Comparison of ENCODE assay signal across 16 cellular contexts in the genomic region with DNA sequence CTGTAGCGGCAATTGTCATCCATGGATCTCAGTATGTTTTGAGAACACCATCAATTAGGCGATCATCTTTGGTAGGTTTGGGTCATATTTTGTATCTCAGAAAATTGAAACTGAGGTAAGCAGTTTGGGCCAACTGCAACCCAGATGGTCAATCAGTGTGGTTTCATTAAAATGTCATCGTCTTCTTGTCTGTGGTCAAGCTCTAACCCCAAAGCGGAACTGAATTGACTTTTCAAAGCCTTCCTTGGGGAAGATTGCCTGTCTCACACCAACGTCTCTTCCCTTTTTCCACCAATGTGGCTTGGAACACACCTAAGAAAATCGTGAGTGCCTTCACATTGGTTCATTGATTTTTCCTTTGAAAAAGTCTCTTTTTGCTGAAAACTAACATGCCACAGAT. TPM values are rescaled to one million over a fixed set of nuclear protein-coding genes. Genes with fewer than 3 reads are reported as not detected.
DNase-seq lines count a peak whose midpoint lies in the region; ATAC-seq, FAIRE-seq and TF ChIP-seq lines count a peak whose summit lies in the region.
"Had no signal": no experiment of that assay in that cellular context is flagged by ENCODE, and none has a peak within 500 bp of the region (broad histone marks: within the 10 kb centered on the region; RNA-seq: fewer than 3 reads in every experiment).

No MANE protein-coding gene starts in this region.

- peaks cover 0 to 8% of the 10 kb centered on the region in 2 experiments; a peak in 1 of 4 replicates for H3K9me3 ChIP-seq in H1 (ENCODE audit: insufficient read depth in 2 of 2, low read depth in 1 of 2, low read length in 1 of 2)
- H3K9me3 ChIP-seq in WERI-Rb-1 (ENCODE audit: severe bottlenecking) = peaks cover 14% of the 10 kb centered on the region

- no peak overlapping the region for H3K18ac ChIP-seq in H1 (ENCODE audit: extremely low read depth, low read length)

- DNase-seq in GM18507 (ENCODE audit: extremely low spot score, insufficient read length, low read depth) (peak; percentile 23), H54 (ENCODE audit: insufficient read length, low spot score) (no peak), KBM-7 (peak; percentile 87), H1 (ENCODE audit: low read depth in 1 of 2, low spot score in 2 of 2) (no peak), sciatic nerve (ENCODE audit: low spot score) (no peak), WERI-Rb-1 (no peak)
- no peak for DNase-seq in stimulated activated CD8-positive, alpha-beta memory T cell treated with anti-CD3 and anti-CD28 coated beads, Interleukin-4, amount 100 ng/mL, for 48 hours
- no peak for DNase-seq in activated naive CD4-positive, alpha-beta T cell treated with anti-CD3 and anti-CD28 coated beads, Interleukin-2, amount 50 U/mL, for 72 hours (ENCODE audit: low spot score in 2 of 2)
- DNase-seq: activated naive CD4-positive, alpha-beta T cell treated with anti-CD3 and anti-CD28 coated beads, Interleukin-2, amount 10 ng/mL, durations not matched to agents 7 days and 5 days; IMR-90; NCI-H2081; PC-9; stimulated activated CD4-positive, alpha-beta T cell treated with anti-CD3 and anti-CD28 coated beads, Interleukin-4, amount 100 ng/mL, for 1 hour; stomach had no signal

- no peak for TF ChIP-seq EP300 in H1 (IDR thresholded peaks at IDR 0.05; ENCODE audit: borderline replicate concordance in 1 of 2, low read depth in 2 of 2, low read length in 2 of 2)

- H2AFZ ChIP-seq in H1 (ENCODE audit: low read length) = peak overlapping the region; percentile 7; the same call in 1 of the 2 replicates
- H2AFZ ChIP-seq: PC-9 had no signal

- no peaks in the 10 kb centered on the region for H3K23me2 ChIP-seq in H1 (ENCODE audit: low read depth, low read length)

- H4K5ac ChIP-seq in H1 (ENCODE audit: insufficient read length, low read depth, low read length) = no peak overlapping the region

- H3K27ac ChIP-seq in H1 (ENCODE audit: low read depth, low read length) = no peak overlapping the region
- H3K27ac ChIP-seq in WERI-Rb-1 = no peak overlapping the region
- H3K27ac ChIP-seq: PC-9, stomach had no signal

- no peak overlapping the region for H2BK120ac ChIP-seq in H1 (replicated peaks; ENCODE audit: low read depth, low read length)

- no peak overlapping the region for H3K9ac ChIP-seq in H1 (replicated peaks in 1 of 4; ENCODE audit: extremely low read depth in 1 of 4, low read depth in 3 of 4, low read length in 3 of 4)

- in situ Hi-C loops in KBM-7 (cut with MboI; ENCODE audit: low pct_unique_long_range_greater_than_20kb, low sequenced_read_pairs) = no loop called here

- H2BK20ac ChIP-seq in H1 (ENCODE audit: low read length) = no peak overlapping the region

- H3K4me3 ChIP-seq in H1 (ENCODE audit: extremely low read depth in 1 of 4, insufficient read depth in 2 of 4, low read depth in 3 of 4, low read length in 4 of 4) = no peak overlapping the region
- no peak overlapping the region for H3K4me3 ChIP-seq in WERI-Rb-1 (ENCODE audit: low read depth, low read length)
- H3K4me3 ChIP-seq: PC-9, stomach had no signal

- no peak overlapping the region for H3K23ac ChIP-seq in H1 (ENCODE audit: insufficient read length)

- no peak for ATAC-seq in sciatic nerve
- ATAC-seq in activated naive CD4-positive, alpha-beta T cell treated with anti-CD3 and anti-CD28 coated beads, Interleukin-2, amount 50 U/mL, for 72 hours = no peak

- H2BK5ac ChIP-seq in H1 (ENCODE audit: low read depth, low read length) = no peak overlapping the region

- H3K27ac Mint-ChIP-seq in activated naive CD4-positive, alpha-beta T cell treated with anti-CD3 and anti-CD28 coated beads, Interleukin-2, amount 50 U/mL, for 72 hours = no peak overlapping the region
- H3K27ac Mint-ChIP-seq: activated naive CD4-positive, alpha-beta T cell treated with anti-CD3 and anti-CD28 coated beads, Interleukin-2, amount 10 ng/mL, durations not matched to agents 7 days and 5 days; T-helper 1 cell treated with Interleukin-12 subunit alpha and Interleukin-12 subunit beta and Interleukin-4 antibody, amounts not matched to agents 30 μg/mL and 1 μg/mL, for 36 hours had no signal

- no peaks in the 10 kb centered on the region for H3K79me2 ChIP-seq in H1 (ENCODE audit: control insufficient read depth in 1 of 2, insufficient read depth in 2 of 2, low read length in 2 of 2)

- H2BK15ac ChIP-seq in H1 (ENCODE audit: low read length) = no peak overlapping the region

- CTCF ChIA-PET in H1 (lab: Charles Lee; ENCODE audit: partially characterized antibody) = interaction anchor here (0.8 kb wide), 1 partner anchor 11 kb away, joined by 3 read pairs; no protein-coding TSS in a partner anchor

- H3K4me1 ChIP-seq in H1 (replicated peaks in 1 of 4; ENCODE audit: control insufficient read depth in 3 of 4, insufficient read depth in 4 of 4, low read length in 3 of 4) = no peaks in the 10 kb centered on the region
- H3K4me1 ChIP-seq: stomach had no signal

- POLR2A ChIA-PET in H1 (lab: Charles Lee; ENCODE audit: partially characterized antibody) = no interaction called here

- no peak overlapping the region for H3K4ac ChIP-seq in H1 (replicated peaks; ENCODE audit: insufficient read length, low read depth, low read length)

- FAIRE-seq in GM18507 (lab: Jason Lieb, UNC) (peak; percentile 80), H54 (lab: Jason Lieb, UNC) (peak; percentile 70), H1 (lab: Jason Lieb, UNC) (no peak)
- FAIRE-seq: endothelial cell of umbilical vein had no signal

- peaks cover 0 to 6% of the 10 kb centered on the region in 2 donors for H3K9me3 Mint-ChIP-seq in activated naive CD4-positive, alpha-beta T cell treated with anti-CD3 and anti-CD28 coated beads, Interleukin-2, amount 50 U/mL, for 72 hours
- H3K9me3 Mint-ChIP-seq: activated naive CD4-positive, alpha-beta T cell treated with anti-CD3 and anti-CD28 coated beads, Interleukin-2, amount 10 ng/mL, durations not matched to agents 7 days and 5 days; T-helper 1 cell treated with Interleukin-12 subunit alpha and Interleukin-12 subunit beta and Interleukin-4 antibody, amounts not matched to agents 30 μg/mL and 1 μg/mL, for 36 hours had no signal

- H4K20me1 ChIP-seq in H1 (replicated peaks in 1 of 2; ENCODE audit: control insufficient read depth in 1 of 2, insufficient read depth in 2 of 2, low read length in 2 of 2) = no peaks in the 10 kb centered on the region

- TF ChIP-seq POLR2A in H54 (IDR thresholded peaks at IDR 0.05; ENCODE audit: low read depth, low read length) (no peak), H1 (IDR thresholded peaks at IDR 0.05; ENCODE audit: control extremely low read depth in 1 of 2, low read depth in 2 of 2, low read length in 2 of 2) (no peak)

- H3K27me3 ChIP-seq in H1 (replicated peaks in 1 of 4; ENCODE audit: control insufficient read depth in 3 of 4, extremely low read depth in 1 of 4, insufficient read depth in 3 of 4, low read length in 3 of 4) = no peaks in the 10 kb centered on the region
- no peaks in the 10 kb centered on the region for H3K27me3 ChIP-seq in WERI-Rb-1 (ENCODE audit: insufficient read depth, low read depth, severe bottlenecking)

- 81% methylated on average over 6 of the region's 6 CpGs; no CpG with 5 or more reads in 1 of the 2 experiments for WGBS in H1 (ENCODE audit: extremely low coverage in 1 of 2, insufficient coverage in 1 of 2, insufficient read length in 1 of 2, insufficient replicate concordance in 2 of 2, low coverage in 1 of 2, low lambda C conversion rate in 2 of 2, missing lambda C conversion rate in 1 of 2), 2 experiments

- H3K36me3 ChIP-seq in H1 (ENCODE audit: control insufficient read depth in 2 of 4, insufficient read depth in 4 of 4, low read length in 3 of 4) = no peaks in the 10 kb centered on the region
- no peaks in the 10 kb centered on the region for H3K36me3 ChIP-seq in WERI-Rb-1
- H3K36me3 ChIP-seq: stomach had no signal

- H3K79me1 ChIP-seq in H1 (ENCODE audit: low read depth, low read length) = no peaks in the 10 kb centered on the region

- no peak overlapping the region for H3K56ac ChIP-seq in H1 (replicated peaks; ENCODE audit: insufficient read length, low read depth, low read length)

- TF ChIP-seq CTCF in H1 (IDR thresholded peaks at IDR 0.05; ENCODE audit: control extremely low read depth in 1 of 3, insufficient read depth in 1 of 3, low read depth in 1 of 3, low read length in 3 of 3) = no peak
- no peak for TF ChIP-seq CTCF in WERI-Rb-1 (IDR thresholded peaks at IDR 0.05; ENCODE audit: low read depth, low read length)

- no peak overlapping the region for H3K14ac ChIP-seq in H1 (ENCODE audit: insufficient read length)

- no peak overlapping the region for H4K8ac ChIP-seq in H1 (ENCODE audit: extremely low read depth, insufficient read depth, low read length)

- H2BK12ac ChIP-seq in H1 (ENCODE audit: low read depth, low read length) = no peak overlapping the region

- H4K91ac ChIP-seq in H1 (replicated peaks; ENCODE audit: insufficient read length, low read length) = no peak overlapping the region

- no peak overlapping the region for H2AK5ac ChIP-seq in H1 (ENCODE audit: low read depth, low read length)

- intact Hi-C loops in sciatic nerve (cut with DNase I) = no loop called here

- no peak for TF ChIP-seq RAD21 in H1 (IDR thresholded peaks at IDR 0.05 in 1 of 2, conservative IDR thresholded peaks at IDR 0.05 in 1 of 2; ENCODE audit: low read depth in 2 of 2, low read length in 2 of 2)

- H3K36me3 Mint-ChIP-seq in activated naive CD4-positive, alpha-beta T cell treated with anti-CD3 and anti-CD28 coated beads, Interleukin-2, amount 50 U/mL, for 72 hours = no peaks in the 10 kb centered on the region
- H3K36me3 Mint-ChIP-seq: activated naive CD4-positive, alpha-beta T cell treated with anti-CD3 and anti-CD28 coated beads, Interleukin-2, amount 10 ng/mL, durations not matched to agents 7 days and 5 days had no signal

- H3K4me2 ChIP-seq in H1 (ENCODE audit: insufficient read depth in 1 of 2, low read depth in 2 of 2, low read length in 2 of 2) = no peak overlapping the region
- H3K4me2 ChIP-seq: PC-9 had no signal

TF ChIP-seq in H1, 55 proteins besides CTCF, POLR2A, EP300 and RAD21:
- TF ChIP-seq CREB1 (IDR thresholded peaks at IDR 0.05) (no peak), BACH1 (IDR thresholded peaks at IDR 0.05; ENCODE audit: low read length) (no peak), JUND (IDR thresholded peaks at IDR 0.05; ENCODE audit: low read length) (no peak), NANOG (IDR thresholded peaks at IDR 0.05; ENCODE audit: insufficient read depth, low read depth, low read length, poor library complexity, severe bottlenecking) (no peak), HDAC6 (IDR thresholded peaks at IDR 0.05; ENCODE audit: low read depth, low read length) (no peak)

RNA-seq across cellular contexts. Expression of a gene that starts 56.3 kb away (rescaled TPM):
- total RNA-seq in H1 (2021; fragmentation: NEBNext Ultra II Directional; extraction: Animal tissue kit (Norgen Biotek cat#: 25700)) = 73.6 and 75.9 TPM in 2 replicates
- 62.4 and 76.9 TPM in 2 replicates for polyA plus RNA-seq in H1 (2011; rRNA removed)
- polyA plus RNA-seq in H1 (2011; cell fraction: cytosol; rRNA removed) = 76.6 TPM
- 48.7 TPM for polyA plus RNA-seq in H1 (2011; cell fraction: nucleus; rRNA removed)
- 59.6 to 67.3 TPM (median 63.4 TPM) in 4 replicates for polyA plus RNA-seq in H1 (2012, experiment 1 of 2)
- 108 TPM for polyA plus RNA-seq in H1 (2012, experiment 2 of 2)
- polyA plus RNA-seq in H1 (2013, experiment 1 of 2) = 74.9 TPM
- polyA plus RNA-seq in H1 (2013, experiment 2 of 2) = 83.2 TPM
- polyA minus RNA-seq in H1 (2011; rRNA and poly(A)+ RNA removed) = 53.2 and 60.1 TPM in 2 replicates
- polyA minus RNA-seq in H1 (2011; cell fraction: cytosol; rRNA and poly(A)+ RNA removed) = 45.7 TPM
- 46.2 TPM for polyA minus RNA-seq in H1 (2011; cell fraction: nucleus; rRNA and poly(A)+ RNA removed)
- total RNA-seq in sciatic nerve = 34.0 TPM
- total RNA-seq in activated naive CD4-positive, alpha-beta T cell treated with anti-CD3 and anti-CD28 coated beads, Interleukin-2, amount 50 U/mL, for 72 hours = 10 to 100 TPM; 52.4 to 55.6 TPM

Comparison
In these comparisons a context has a peak if more than half of its experiments do, and no peak if none do; other contexts are left out.
1. DNase-seq: peak in GM18507 (single experiment) and KBM-7 (single experiment); none in H54 (single experiment), H1 (0 of 2), sciatic nerve (single experiment), WERI-Rb-1 (single experiment), stimulated activated CD8-positive, alpha-beta memory T cell treated with anti-CD3 and anti-CD28 coated beads, Interleukin-4, amount 100 ng/mL, for 48 hours (single experiment) and activated naive CD4-positive, alpha-beta T cell treated with anti-CD3 and anti-CD28 coated beads, Interleukin-2, amount 50 U/mL, for 72 hours (0 of 2).